ENCODE assay signal across 8 cellular contexts in genomic region chr16:53099318-53100130, GRCh38. TPM values are rescaled to one million over a fixed set of nuclear protein-coding genes. Genes with fewer than 3 reads are reported as not detected.
DNase-seq lines count a peak whose midpoint lies in the region; ATAC-seq and FAIRE-seq lines count a peak whose summit lies in the region.

No MANE protein-coding gene starts in this region.

- H2BK5ac ChIP-seq in mesendoderm (ENCODE audit: low read length) = peak overlapping the region; percentile 54

- peak; percentile 18 for FAIRE-seq in endometrium (lab: Jason Lieb, UNC)

- H3K4me2 ChIP-seq in mesendoderm (ENCODE audit: low read length) = peak overlapping the region; percentile 79

- peak overlapping the region; percentile 61 for H3K56ac ChIP-seq in mesendoderm (ENCODE audit: low read length)

- no peak overlapping the region for H2AK5ac ChIP-seq in mesendoderm (ENCODE audit: low read length)

- DNase-seq in C1 segment of cervical spinal cord (lab: John Stamatoyannopoulos, UW) (peak; percentile 39 to 93 (median 86)), NCI-H774 (lab: John Stamatoyannopoulos, UW) (peak; percentile 89), mesendoderm (peak; percentile 98)
- DNase-seq in activated CD8-positive, alpha-beta memory T cell treated with anti-CD3 and anti-CD28 coated beads for 48 hours (ENCODE audit: low read depth in 2 of 3, low spot score in 2 of 3) = peak; percentile 15 to 33 (median 31)
- peak; percentile 21 for DNase-seq in stimulated activated CD8-positive, alpha-beta memory T cell treated with anti-CD3 and anti-CD28 coated beads, Interleukin-15, amount 100 ng/mL, for 1 hour (ENCODE audit: low read depth)

- H2BK15ac ChIP-seq in mesendoderm (replicated peaks; ENCODE audit: low read depth) = no peak overlapping the region

- H2BK120ac ChIP-seq in mesendoderm (ENCODE audit: low read depth, low read length) = peak overlapping the region; percentile 22

- no peak overlapping the region for H4K5ac ChIP-seq in mesendoderm (ENCODE audit: low read length)

- H3K4me1 ChIP-seq in mesendoderm (ENCODE audit: control insufficient read depth, low read depth, low read length) = peaks cover 5% of the 10 kb centered on the region

- H3K9ac ChIP-seq in mesendoderm (ENCODE audit: low read length) = peak overlapping the region; percentile 54

- H3K18ac ChIP-seq in mesendoderm (ENCODE audit: low read length) = peak overlapping the region; percentile 72

- no peaks in the 10 kb centered on the region for H3K27me3 ChIP-seq in mesendoderm (ENCODE audit: insufficient read depth, low read length, poor library complexity)

- H3K36me3 ChIP-seq in mesendoderm (ENCODE audit: control insufficient read depth, insufficient read depth, low read length) = no peaks in the 10 kb centered on the region

- peak overlapping the region; percentile 95 for H3K27ac ChIP-seq in mesendoderm (ENCODE audit: low read depth, low read length)

- WGBS in mesendoderm (ENCODE audit: extremely low coverage, insufficient coverage, low lambda C conversion rate) = no CpG with 5 or more reads among the region's 26 CpGs

- H3K4ac ChIP-seq in mesendoderm (ENCODE audit: low read depth, low read length) = peak overlapping the region; percentile 49

- peak overlapping the region; percentile 27 for H3K4me3 ChIP-seq in mesendoderm (ENCODE audit: low read length)

- no peak overlapping the region for H4K8ac ChIP-seq in mesendoderm (ENCODE audit: low read depth, low read length)

- peak overlapping the region; percentile 6 for H3K23ac ChIP-seq in mesendoderm (ENCODE audit: low read length)

- no peaks in the 10 kb centered on the region for H3K79me2 ChIP-seq in mesendoderm (ENCODE audit: control insufficient read depth, insufficient read depth, low read length)

- no peaks in the 10 kb centered on the region for H3K79me1 ChIP-seq in mesendoderm (ENCODE audit: low read length)

- ATAC-seq in GM19438 (IDR thresholded peaks at IDR 0.05; ENCODE audit: low read depth, unreplicated experiment) (peak; percentile 59), HG03558 (IDR thresholded peaks at IDR 0.05; ENCODE audit: extremely low read depth, unreplicated experiment) (peak; percentile 26)

RNA-seq across cellular contexts. Expression of gene CHD9, which starts 44.7 kb away (rescaled TPM):
- 15.7 TPM for polyA plus RNA-seq in mesendoderm (2013, experiment 1 of 2)
- 15.7 TPM for polyA plus RNA-seq in mesendoderm (2013, experiment 2 of 2)

RNA-seq across cellular contexts. Expression of gene CHD9NB, which starts 46.8 kb away (rescaled TPM):
- 0.65 TPM for polyA plus RNA-seq in mesendoderm (2013, experiment 1 of 2)
- polyA plus RNA-seq in mesendoderm (2013, experiment 2 of 2) = 0.84 TPM

Comparison
In these comparisons a context has a peak if more than half of its experiments do, and no peak if none do; other contexts are left out.
1. Peak in every context shown above with its lines: DNase-seq, ATAC-seq, H3K4me3 ChIP-seq and H3K27ac ChIP-seq.
2. DNase-seq: peak in every context shown above with its lines; median percentile 98 in mesendoderm; 89 in NCI-H774; 86 in C1 segment of cervical spinal cord; 31 in activated CD8-positive, alpha-beta memory T cell treated with anti-CD3 and anti-CD28 coated beads for 48 hours; 21 in stimulated activated CD8-positive, alpha-beta memory T cell treated with anti-CD3 and anti-CD28 coated beads, Interleukin-15, amount 100 ng/mL, for 1 hour.